1 cellular context compared by ENCODE assay signal in the genomic region with DNA sequence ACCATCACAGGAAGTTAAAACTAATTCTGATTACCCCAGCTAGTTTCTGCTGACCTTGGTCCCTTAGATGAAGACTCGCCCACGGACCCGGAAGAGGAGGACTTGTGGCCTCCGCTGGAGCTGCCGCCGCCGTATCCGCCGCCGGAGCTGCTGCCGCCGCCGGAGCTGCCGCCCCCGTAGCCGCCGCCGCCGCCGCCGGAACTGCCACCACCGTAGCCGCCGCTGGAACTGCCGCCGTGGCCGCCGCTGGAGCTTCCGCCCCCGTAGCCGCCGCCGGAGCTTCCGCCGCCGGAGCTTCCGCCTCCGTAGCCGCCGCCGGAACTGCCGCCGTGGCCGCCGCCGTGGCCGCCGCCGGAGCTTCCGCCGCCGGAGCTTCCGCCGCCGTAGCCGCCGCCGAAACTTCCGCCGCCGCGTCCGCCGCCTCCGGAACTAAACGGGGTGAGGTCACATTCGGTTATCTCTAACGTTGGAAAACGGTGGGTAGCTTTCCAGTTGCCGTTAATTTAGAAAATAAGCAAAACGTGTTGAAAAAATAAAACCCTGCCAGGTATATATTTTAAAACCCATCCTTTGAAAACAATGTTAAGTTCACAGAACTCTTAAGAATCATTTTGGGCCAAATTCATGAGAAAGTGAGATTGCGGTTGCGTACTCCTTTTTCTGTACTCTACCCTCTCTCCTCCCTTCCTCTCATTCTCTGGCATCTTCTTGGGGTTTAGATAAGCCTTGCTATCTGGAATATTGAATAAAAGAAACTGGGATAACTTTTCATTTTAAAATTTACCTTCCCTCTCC.
TF ChIP-seq lines count a peak whose summit lies in the region.

No MANE protein-coding gene starts in this region.

TF ChIP-seq in K562, 482 proteins besides CTCF, POLR2A, EP300 and RAD21 (continued from another document and continues in another):
- no peak for TF ChIP-seq ZBTB33 (CRISPR knock-in tag; IDR thresholded peaks at IDR 0.05)
- TF ChIP-seq CXXC5 (CRISPR knock-in tag; IDR thresholded peaks at IDR 0.05): peak; percentile 69
- no peak for TF ChIP-seq TFAM (CRISPR knock-in tag; conservative IDR thresholded peaks at IDR 0.05)
- no peak for TF ChIP-seq HNRNPUL1 (IDR thresholded peaks at IDR 0.05; ENCODE audit: low read length)
- peak; percentile 83 for TF ChIP-seq POLR2B (IDR thresholded peaks at IDR 0.05; ENCODE audit: low read depth, partially characterized antibody)
- TF ChIP-seq FOXJ2 (tag; IDR thresholded peaks at IDR 0.05): no peak
- peak; percentile 76; the same call in 1 of the 2 replicates for TF ChIP-seq GTF2E2 (tag; IDR thresholded peaks at IDR 0.05)
- TF ChIP-seq, protein P1, sequence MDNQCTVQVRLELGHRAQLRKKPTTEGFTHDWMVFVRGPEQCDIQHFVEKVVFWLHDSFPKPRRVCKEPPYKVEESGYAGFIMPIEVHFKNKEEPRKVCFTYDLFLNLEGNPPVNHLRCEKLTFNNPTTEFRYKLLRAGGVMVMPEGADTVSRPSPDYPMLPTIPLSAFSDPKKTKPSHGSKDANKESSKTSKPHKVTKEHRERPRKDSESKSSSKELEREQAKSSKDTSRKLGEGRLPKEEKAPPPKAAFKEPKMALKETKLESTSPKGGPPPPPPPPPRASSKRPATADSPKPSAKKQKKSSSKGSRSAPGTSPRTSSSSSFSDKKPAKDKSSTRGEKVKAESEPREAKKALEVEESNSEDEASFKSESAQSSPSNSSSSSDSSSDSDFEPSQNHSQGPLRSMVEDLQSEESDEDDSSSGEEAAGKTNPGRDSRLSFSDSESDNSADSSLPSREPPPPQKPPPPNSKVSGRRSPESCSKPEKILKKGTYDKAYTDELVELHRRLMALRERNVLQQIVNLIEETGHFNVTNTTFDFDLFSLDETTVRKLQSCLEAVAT (IDR thresholded peaks at IDR 0.05): peak; percentile 49 to 99; a peak in 3 of 4 replicates
- peak; percentile 37; the same call in 1 of the 2 replicates for TF ChIP-seq ZNF239 (CRISPR knock-in tag; IDR thresholded peaks at IDR 0.05)
- no peak for TF ChIP-seq AFF4 (CRISPR knock-in tag; IDR thresholded peaks at IDR 0.05)
- TF ChIP-seq, protein P2, sequence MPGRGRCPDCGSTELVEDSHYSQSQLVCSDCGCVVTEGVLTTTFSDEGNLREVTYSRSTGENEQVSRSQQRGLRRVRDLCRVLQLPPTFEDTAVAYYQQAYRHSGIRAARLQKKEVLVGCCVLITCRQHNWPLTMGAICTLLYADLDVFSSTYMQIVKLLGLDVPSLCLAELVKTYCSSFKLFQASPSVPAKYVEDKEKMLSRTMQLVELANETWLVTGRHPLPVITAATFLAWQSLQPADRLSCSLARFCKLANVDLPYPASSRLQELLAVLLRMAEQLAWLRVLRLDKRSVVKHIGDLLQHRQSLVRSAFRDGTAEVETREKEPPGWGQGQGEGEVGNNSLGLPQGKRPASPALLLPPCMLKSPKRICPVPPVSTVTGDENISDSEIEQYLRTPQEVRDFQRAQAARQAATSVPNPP (IDR thresholded peaks at IDR 0.05; ENCODE audit: borderline replicate concordance, insufficient read depth, insufficient read length): no peak
- TF ChIP-seq TAF7 (tag; IDR thresholded peaks at IDR 0.05): peak; percentile 21; the same call in 1 of the 2 replicates
- no peak for TF ChIP-seq CEBPZ (IDR thresholded peaks at IDR 0.05; ENCODE audit: borderline replicate concordance, low read depth, low read length)
- TF ChIP-seq, protein P3, sequence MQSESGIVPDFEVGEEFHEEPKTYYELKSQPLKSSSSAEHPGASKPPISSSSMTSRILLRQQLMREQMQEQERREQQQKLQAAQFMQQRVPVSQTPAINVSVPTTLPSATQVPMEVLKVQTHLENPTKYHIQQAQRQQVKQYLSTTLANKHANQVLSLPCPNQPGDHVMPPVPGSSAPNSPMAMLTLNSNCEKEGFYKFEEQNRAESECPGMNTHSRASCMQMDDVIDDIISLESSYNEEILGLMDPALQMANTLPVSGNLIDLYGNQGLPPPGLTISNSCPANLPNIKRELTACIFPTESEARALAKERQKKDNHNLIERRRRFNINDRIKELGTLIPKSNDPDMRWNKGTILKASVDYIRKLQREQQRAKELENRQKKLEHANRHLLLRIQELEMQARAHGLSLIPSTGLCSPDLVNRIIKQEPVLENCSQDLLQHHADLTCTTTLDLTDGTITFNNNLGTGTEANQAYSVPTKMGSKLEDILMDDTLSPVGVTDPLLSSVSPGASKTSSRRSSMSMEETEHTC (IDR thresholded peaks at IDR 0.05): no peak
- peak; percentile 70 for TF ChIP-seq TAF9B (IDR thresholded peaks at IDR 0.05; ENCODE audit: partially characterized antibody)
- TF ChIP-seq, protein P4, sequence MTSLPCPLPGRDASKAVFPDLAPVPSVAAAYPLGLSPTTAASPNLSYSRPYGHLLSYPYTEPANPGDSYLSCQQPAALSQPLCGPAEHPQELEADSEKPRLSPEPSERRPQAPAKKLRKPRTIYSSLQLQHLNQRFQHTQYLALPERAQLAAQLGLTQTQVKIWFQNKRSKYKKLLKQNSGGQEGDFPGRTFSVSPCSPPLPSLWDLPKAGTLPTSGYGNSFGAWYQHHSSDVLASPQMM (CRISPR knock-in tag; IDR thresholded peaks at IDR 0.05): no peak
- no peak for TF ChIP-seq ZNF146 (CRISPR knock-in tag; IDR thresholded peaks at IDR 0.05; ENCODE audit: unreplicated experiment)
- TF ChIP-seq, protein P5, sequence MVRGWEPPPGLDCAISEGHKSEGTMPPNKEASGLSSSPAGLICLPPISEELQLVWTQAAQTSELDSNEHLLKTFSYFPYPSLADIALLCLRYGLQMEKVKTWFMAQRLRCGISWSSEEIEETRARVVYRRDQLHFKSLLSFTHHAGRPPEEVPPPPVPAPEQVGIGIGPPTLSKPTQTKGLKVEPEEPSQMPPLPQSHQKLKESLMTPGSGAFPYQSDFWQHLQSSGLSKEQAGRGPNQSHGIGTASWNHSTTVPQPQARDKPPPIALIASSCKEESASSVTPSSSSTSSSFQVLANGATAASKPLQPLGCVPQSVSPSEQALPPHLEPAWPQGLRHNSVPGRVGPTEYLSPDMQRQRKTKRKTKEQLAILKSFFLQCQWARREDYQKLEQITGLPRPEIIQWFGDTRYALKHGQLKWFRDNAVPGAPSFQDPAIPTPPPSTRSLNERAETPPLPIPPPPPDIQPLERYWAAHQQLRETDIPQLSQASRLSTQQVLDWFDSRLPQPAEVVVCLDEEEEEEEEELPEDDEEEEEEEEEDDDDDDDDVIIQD (CRISPR knock-in tag; IDR thresholded peaks at IDR 0.05): no peak
- no peak for TF ChIP-seq TSC22D4 (tag; IDR thresholded peaks at IDR 0.05)
- no peak for TF ChIP-seq NUFIP1 (IDR thresholded peaks at IDR 0.05; ENCODE audit: partially characterized antibody)
- TF ChIP-seq, protein P6, sequence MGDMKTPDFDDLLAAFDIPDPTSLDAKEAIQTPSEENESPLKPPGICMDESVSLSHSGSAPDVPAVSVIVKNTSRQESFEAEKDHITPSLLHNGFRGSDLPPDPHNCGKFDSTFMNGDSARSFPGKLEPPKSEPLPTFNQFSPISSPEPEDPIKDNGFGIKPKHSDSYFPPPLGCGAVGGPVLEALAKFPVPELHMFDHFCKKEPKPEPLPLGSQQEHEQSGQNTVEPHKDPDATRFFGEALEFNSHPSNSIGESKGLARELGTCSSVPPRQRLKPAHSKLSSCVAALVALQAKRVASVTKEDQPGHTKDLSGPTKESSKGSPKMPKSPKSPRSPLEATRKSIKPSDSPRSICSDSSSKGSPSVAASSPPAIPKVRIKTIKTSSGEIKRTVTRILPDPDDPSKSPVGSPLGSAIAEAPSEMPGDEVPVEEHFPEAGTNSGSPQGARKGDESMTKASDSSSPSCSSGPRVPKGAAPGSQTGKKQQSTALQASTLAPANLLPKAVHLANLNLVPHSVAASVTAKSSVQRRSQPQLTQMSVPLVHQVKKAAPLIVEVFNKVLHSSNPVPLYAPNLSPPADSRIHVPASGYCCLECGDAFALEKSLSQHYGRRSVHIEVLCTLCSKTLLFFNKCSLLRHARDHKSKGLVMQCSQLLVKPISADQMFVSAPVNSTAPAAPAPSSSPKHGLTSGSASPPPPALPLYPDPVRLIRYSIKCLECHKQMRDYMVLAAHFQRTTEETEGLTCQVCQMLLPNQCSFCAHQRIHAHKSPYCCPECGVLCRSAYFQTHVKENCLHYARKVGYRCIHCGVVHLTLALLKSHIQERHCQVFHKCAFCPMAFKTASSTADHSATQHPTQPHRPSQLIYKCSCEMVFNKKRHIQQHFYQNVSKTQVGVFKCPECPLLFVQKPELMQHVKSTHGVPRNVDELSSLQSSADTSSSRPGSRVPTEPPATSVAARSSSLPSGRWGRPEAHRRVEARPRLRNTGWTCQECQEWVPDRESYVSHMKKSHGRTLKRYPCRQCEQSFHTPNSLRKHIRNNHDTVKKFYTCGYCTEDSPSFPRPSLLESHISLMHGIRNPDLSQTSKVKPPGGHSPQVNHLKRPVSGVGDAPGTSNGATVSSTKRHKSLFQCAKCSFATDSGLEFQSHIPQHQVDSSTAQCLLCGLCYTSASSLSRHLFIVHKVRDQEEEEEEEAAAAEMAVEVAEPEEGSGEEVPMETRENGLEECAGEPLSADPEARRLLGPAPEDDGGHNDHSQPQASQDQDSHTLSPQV (IDR thresholded peaks at IDR 0.05): 0 out of 2 replicates have a peak, but pooled peaks have one; percentile 23
- TF ChIP-seq ATF3 (IDR thresholded peaks at IDR 0.05): peak; percentile 64
- TF ChIP-seq ATF3 (CRISPR knock-in tag; conservative IDR thresholded peaks at IDR 0.05): peak; percentile 31; the same call in 1 of the 2 replicates
- no peak for TF ChIP-seq HDGF (IDR thresholded peaks at IDR 0.05)
- no peak for TF ChIP-seq ZFP36 (IDR thresholded peaks at IDR 0.05; ENCODE audit: low read depth, low read length, partially characterized antibody)
- no peak for TF ChIP-seq CBFA2T3 (IDR thresholded peaks at IDR 0.05)
- TF ChIP-seq ETV1 (tag; conservative IDR thresholded peaks at IDR 0.05; ENCODE audit: low read depth): peak; percentile 47
- TF ChIP-seq MTA3 (IDR thresholded peaks at IDR 0.05; ENCODE audit: borderline replicate concordance): peak; percentile 60; the same call in 1 of the 2 replicates
- TF ChIP-seq NCOA2 (IDR thresholded peaks at IDR 0.05; ENCODE audit: partially characterized antibody in 2 of 2): no peak
